Comparison of ENCODE assay signal across 22 cellular contexts in genomic region chr17:11969565-11969964, GRCh38.
"Had no signal": no experiment of that assay in that cellular context is flagged by ENCODE, and none has a peak within 500 bp of the region (broad histone marks: within the 10 kb centered on the region; RNA-seq: fewer than 3 reads in every experiment).

No MANE protein-coding gene starts in this region.

- H3K36me3 ChIP-seq: brain microvascular endothelial cell had no signal

- H3K4me1 Mint-ChIP-seq: activated B cell treated with CpG ODN at 0.5 μM for 24 hours; activated CD4-positive, alpha-beta T cell treated with anti-CD3 and anti-CD28 coated beads, Interleukin-2, amount 10 ng/mL, durations not matched to agents 24 days and 14 days; T-helper 17 cell had no signal

- H3K27ac Mint-ChIP-seq: activated B cell treated with CpG ODN at 0.5 μM for 24 hours; activated CD4-positive, alpha-beta T cell treated with anti-CD3 and anti-CD28 coated beads, Interleukin-2, amount 10 ng/mL, durations not matched to agents 24 days and 14 days; activated naive CD4-positive, alpha-beta T cell treated with anti-CD3 and anti-CD28 coated beads for 36 hours; activated naive CD8-positive, alpha-beta T cell; T-helper 17 cell had no signal

- H3K27me3 Mint-ChIP-seq: activated B cell treated with CpG ODN at 0.5 μM for 24 hours; activated CD4-positive, alpha-beta T cell treated with anti-CD3 and anti-CD28 coated beads, Interleukin-2, amount 10 ng/mL, durations not matched to agents 24 days and 14 days; activated naive CD8-positive, alpha-beta T cell; T-helper 17 cell had no signal

- H3K27me3 ChIP-seq: brain microvascular endothelial cell had no signal

- DNase-seq: activated B cell treated with CpG ODN at 0.5 μM for 24 hours; activated CD4-positive, alpha-beta T cell treated with anti-CD3 and anti-CD28 coated beads for 1 hour; activated CD4-positive, alpha-beta T cell treated with anti-CD3 and anti-CD28 coated beads, Interleukin-2, amount 10 ng/mL, durations not matched to agents 24 days and 14 days; activated CD4-positive, alpha-beta T cell treated with anti-CD3 and anti-CD28 coated beads, Interleukin-2, amount 50 U/mL, for 48 hours; activated effector memory CD4-positive, alpha-beta T cell treated with anti-CD3 and anti-CD28 coated beads, Interleukin-2, amount 50 U/mL, for 16 hours; activated naive CD4-positive, alpha-beta T cell treated with anti-CD3 and anti-CD28 coated beads for 36 hours; activated T-cell treated with anti-CD3 and anti-CD28 coated beads, Interleukin-2, amount 50 U/mL, for 4 hours; amygdala; brain microvascular endothelial cell; caudate nucleus; MM.1S; NCI-H1105 treated with DMSO at 0.1 percent for 48 hours; NCI-H1436 treated with DMSO at 0.1 percent for 48 hours; NCI-H187; NCI-H2081; NCI-H446; NCI-H524; PC-3; SIG-M5; T-helper 17 cell; T-helper 9 cell had no signal

- H3K27ac ChIP-seq: brain microvascular endothelial cell had no signal

- H3K4me3 Mint-ChIP-seq: activated B cell treated with CpG ODN at 0.5 μM for 24 hours; activated CD4-positive, alpha-beta T cell treated with anti-CD3 and anti-CD28 coated beads, Interleukin-2, amount 10 ng/mL, durations not matched to agents 24 days and 14 days; activated naive CD4-positive, alpha-beta T cell treated with anti-CD3 and anti-CD28 coated beads for 36 hours; activated naive CD8-positive, alpha-beta T cell; activated T-cell treated with anti-CD3 and anti-CD28 coated beads, Interleukin-2, amount 50 U/mL, for 4 hours; T-helper 17 cell had no signal

- ATAC-seq: activated T-cell treated with anti-CD3 and anti-CD28 coated beads, Interleukin-2, amount 50 U/mL, for 4 hours; PC-3; T-helper 17 cell had no signal
